ENCODE assay signal across 33 cellular contexts in the genomic region with DNA sequence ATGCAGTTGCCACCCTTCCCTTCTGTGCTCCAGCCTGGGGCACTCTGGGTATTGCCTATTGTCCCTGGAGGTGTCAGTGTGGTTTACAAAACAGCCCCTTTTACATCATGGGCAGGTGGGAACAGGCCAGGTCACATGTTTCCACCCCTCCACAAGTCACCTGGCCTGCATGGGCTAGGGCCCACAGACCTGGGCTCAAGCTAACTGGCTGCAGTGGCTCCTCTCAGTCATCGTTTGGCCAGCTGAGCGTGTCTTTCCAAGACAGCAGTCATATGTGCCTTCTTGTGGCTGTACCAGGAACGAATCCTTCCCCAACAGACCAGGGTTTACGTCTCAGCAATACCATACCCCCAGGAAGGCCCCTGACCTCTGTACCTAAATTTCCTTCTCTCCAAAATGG. TPM values are rescaled to one million over a fixed set of nuclear protein-coding genes. Genes with fewer than 3 reads are reported as not detected.
"Had no signal": no experiment of that assay in that cellular context is flagged by ENCODE, and none has a peak within 500 bp of the region (broad histone marks: within the 10 kb centered on the region; RNA-seq: fewer than 3 reads in every experiment).

No MANE protein-coding gene starts in this region.

- H3K4me3 ChIP-seq: ascending aorta, cardiac muscle cell, Peyer's patch, SJSA1 had no signal

- H3K27ac ChIP-seq: ascending aorta, cardiac muscle cell, Peyer's patch, SJSA1 had no signal

- H3K9me3 ChIP-seq: ascending aorta, Peyer's patch, SJSA1 had no signal

- DNase-seq: activated B cell treated with CpG ODN at 0.5 μM for 24 hours; activated CD4-positive, alpha-beta T cell treated with anti-CD3 and anti-CD28 coated beads for 4 hours; activated CD4-positive, alpha-beta T cell treated with anti-CD3 and anti-CD28 coated beads, Interleukin-2, amount 50 U/mL, for 4 hours; activated CD4-positive, CD25-positive, alpha-beta regulatory T cell treated with anti-CD3 and anti-CD28 coated beads, Interleukin-2, amount 50 U/mL, for 72 hours; activated CD8-positive, alpha-beta T cell treated with anti-CD3 and anti-CD28 coated beads for 36 hours; activated gamma-delta T cell; activated naive CD4-positive, alpha-beta T cell treated with Interleukin-2 at 50 U/mL for 16 hours; activated naive CD8-positive, alpha-beta T cell treated with anti-CD3 and anti-CD28 coated beads, Interleukin-2, amount 10 ng/mL, durations not matched to agents 7 days and 5 days; activated T-cell treated with anti-CD3 and anti-CD28 coated beads, Interleukin-2, amount 50 U/mL, for 24 hours; amygdala; NCI-H1092 treated with DMSO at 0.1 percent for 48 hours; NCI-H1436; NCI-H1694; NCI-H1930; NCI-H2081 treated with DMSO at 0.1 percent for 48 hours; NCI-H2171; NCI-H510A; NCI-H526; NCI-H748 treated with DMSO at 0.1 percent for 48 hours; NK-92 treated with Interleukin-12 subunit alpha and Interleukin-12 subunit beta, amount 100 ng/mL, for 24 hours; Peyer's patch; SHP77 treated with DMSO at 0.1 percent for 48 hours; SW 1271 had no signal

- H3K4me1 ChIP-seq: ascending aorta, SJSA1 had no signal

- H3K36me3 ChIP-seq: Peyer's patch, SJSA1 had no signal

- H3K27me3 ChIP-seq: ascending aorta, Peyer's patch had no signal

RNA-seq across cellular contexts. Expression of gene TAS1R2, which starts 10.4 kb away (rescaled TPM):
- total RNA-seq: activated B cell treated with CpG ODN at 0.5 μM for 24 hours; activated CD8-positive, alpha-beta memory T cell treated with anti-CD3 and anti-CD28 coated beads for 36 hours; activated CD8-positive, alpha-beta T cell treated with anti-CD3 and anti-CD28 coated beads for 36 hours; activated naive CD8-positive, alpha-beta T cell treated with anti-CD3 and anti-CD28 coated beads, Interleukin-2, amount 10 ng/mL, durations not matched to agents 7 days and 5 days; activated T-helper 2 cell treated with anti-CD3 and anti-CD28 coated beads, Interferon-gamma antibody, Interleukin-2, Interleukin-4, amounts not matched to agents 10 μg/mL and 5 μg/mL and 100 μg/mL, durations not matched to agents 14 hours and 24 hours and 36 hours; ascending aorta; cardiac muscle cell; chondrocyte; M059J; PC-3; SJSA1; T-helper 1 cell treated with Interleukin-12 subunit alpha and Interleukin-12 subunit beta and Interleukin-4 antibody, amounts not matched to agents 30 ng/mL and 1 ng/mL, for 36 hours; T-helper 2 cell treated with Interferon-gamma antibody and Interleukin-4, amounts not matched to agents 100 ng/mL and 5 ng/mL, for 36 hours had no signal
